ENCODE assay signal across 8 cellular contexts in genomic region chr11:46338988-46339666, GRCh38. TPM values are rescaled to one million over a fixed set of nuclear protein-coding genes. Genes with fewer than 3 reads are reported as not detected.
DNase-seq lines count a peak whose midpoint lies in the region; ATAC-seq and TF ChIP-seq lines count a peak whose summit lies in the region.

No MANE protein-coding gene starts in this region.

- TF ChIP-seq CTCF in fibroblast of villous mesenchyme (IDR thresholded peaks at IDR 0.05; ENCODE audit: insufficient read depth, low read depth, low read length) (no peak), osteoblast (IDR thresholded peaks at IDR 0.05; ENCODE audit: extremely low read depth, low read depth, low read length) (no peak), GM13976 (IDR thresholded peaks at IDR 0.05; ENCODE audit: borderline replicate concordance, control extremely low read depth, extremely low read depth, insufficient read depth, missing control alignments) (no peak)

- H3K4me3 ChIP-seq in fibroblast of villous mesenchyme (ENCODE audit: low read depth, low read length): no peak overlapping the region
- no peak overlapping the region for H3K4me3 ChIP-seq in osteoblast (ENCODE audit: insufficient read depth, low read length)

- no peaks in the 10 kb centered on the region for H4K20me1 ChIP-seq in osteoblast (ENCODE audit: insufficient read depth, low read length)

- no peaks in the 10 kb centered on the region for H3K79me2 ChIP-seq in osteoblast (ENCODE audit: insufficient read depth, low read length)

- H2AFZ ChIP-seq in osteoblast (ENCODE audit: low read length): peak overlapping the region; percentile 36

- H3K4me1 ChIP-seq in osteoblast (ENCODE audit: insufficient read depth, low read length): peaks cover 2% of the 10 kb centered on the region

- H3K27me3 ChIP-seq in osteoblast (ENCODE audit: insufficient read depth, low read length): peaks cover 28% of the 10 kb centered on the region

- H3K4me2 ChIP-seq in osteoblast (ENCODE audit: insufficient read depth, low read length): peak overlapping the region; percentile 14

- in situ Hi-C loops in GM13976 (cut with MboI; ENCODE audit: low sequenced_read_pairs, unreplicated experiment): no loop called here

- no peaks in the 10 kb centered on the region for H3K36me3 ChIP-seq in osteoblast (ENCODE audit: insufficient read depth, low read length)

- no peaks in the 10 kb centered on the region for H3K9me3 ChIP-seq in osteoblast (ENCODE audit: low read depth, low read length)

- H3K27ac ChIP-seq in osteoblast (ENCODE audit: low read depth, low read length): no peak overlapping the region

- DNase-seq in EL: peak; percentile 30
- peak; percentile 100 for DNase-seq in NCI-H69 (lab: John Stamatoyannopoulos, UW)
- peak; percentile 31 for DNase-seq in fibroblast of villous mesenchyme (ENCODE audit: low read depth)
- peak; percentile 91 for DNase-seq in osteoblast (ENCODE audit: insufficient read length, low spot score, missing footprints)
- no peak for DNase-seq in midbrain (lab: John Stamatoyannopoulos, UW)
- no peak for DNase-seq in GM13976 (ENCODE audit: low spot score)
- no peak for DNase-seq in RPMI8226

- ATAC-seq in HG03108 (IDR thresholded peaks at IDR 0.05; ENCODE audit: unreplicated experiment): no peak

RNA-seq across cellular contexts. Expression of gene DGKZ, which starts 8.1 kb away (rescaled TPM):
- total RNA-seq in fibroblast of villous mesenchyme: 50.1 and 63.1 TPM in 2 replicates
- total RNA-seq in osteoblast: 47.1 and 52.5 TPM in 2 replicates

RNA-seq across cellular contexts. Expression of gene MDK, which starts 42.3 kb away (rescaled TPM):
- total RNA-seq in fibroblast of villous mesenchyme (11.7 and 30.0 TPM in 2 replicates), osteoblast (27.5 and 27.7 TPM in 2 replicates)

RNA-seq across cellular contexts. Expression of gene CHRM4, which starts 52.4 kb away (rescaled TPM):
- total RNA-seq in fibroblast of villous mesenchyme: under 0.01 TPM in 1 of 2 replicates, not detected in the other
- 0.29 and 0.36 TPM in 2 replicates for total RNA-seq in osteoblast

Comparison
In these comparisons a context has a peak if more than half of its experiments do, and no peak if none do; other contexts are left out.
1. DNase-seq: peak in EL (single experiment), NCI-H69 (single experiment), fibroblast of villous mesenchyme (single experiment) and osteoblast (single experiment); none in midbrain (single experiment), GM13976 (single experiment) and RPMI8226 (single experiment).